In the genomic region with DNA sequence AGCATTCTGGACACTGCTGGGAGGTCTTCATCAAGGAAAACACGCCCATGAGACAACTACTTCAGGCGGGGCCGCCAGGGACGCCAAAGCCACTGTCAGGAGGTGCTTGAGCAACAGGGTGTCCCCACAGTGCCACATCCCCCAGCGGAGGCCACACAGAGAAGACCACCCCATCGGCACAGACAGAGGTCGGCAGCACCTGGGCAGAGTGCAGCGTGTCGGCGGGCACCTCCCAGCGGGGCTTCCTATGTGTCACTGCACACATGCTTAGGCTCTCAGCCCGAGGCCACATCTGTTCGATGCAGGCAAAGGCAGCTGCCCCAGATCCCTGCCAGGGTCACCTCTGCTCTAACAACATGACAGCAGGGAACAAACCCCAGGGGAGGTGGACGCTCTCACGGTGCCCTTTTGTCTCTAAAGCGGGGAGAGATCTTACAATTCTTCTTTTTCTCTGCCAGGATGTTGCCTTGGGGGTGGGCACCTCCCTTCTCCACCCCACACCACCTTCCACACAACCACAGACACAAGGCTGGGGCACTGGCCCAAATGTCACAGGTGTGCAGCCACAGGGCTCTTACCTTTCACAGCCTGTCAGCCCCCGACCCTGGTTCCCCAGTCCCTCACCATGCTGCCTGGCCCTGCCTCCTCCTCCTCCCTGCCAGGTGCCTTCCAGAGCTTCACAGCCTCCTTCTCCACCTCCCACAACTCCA, we compare ENCODE assay signal across 26 cellular contexts. TPM values are rescaled to one million over a fixed set of nuclear protein-coding genes. Genes with fewer than 3 reads are reported as not detected.
DNase-seq lines count a peak whose midpoint lies in the region; ATAC-seq and TF ChIP-seq lines count a peak whose summit lies in the region.
"Had no signal": no experiment of that assay in that cellular context is flagged by ENCODE, and none has a peak within 500 bp of the region (broad histone marks: within the 10 kb centered on the region; RNA-seq: fewer than 3 reads in every experiment).

No MANE protein-coding gene starts in this region.

- DNase-seq in activated CD4-positive, alpha-beta T cell treated with anti-CD3 and anti-CD28 coated beads, Interleukin-2, amount 10 ng/mL, durations not matched to agents 7 days and 5 days = no peak
- no peak for DNase-seq in activated CD4-positive, alpha-beta T cell treated with anti-CD3 and anti-CD28 coated beads, Interleukin-2, amount 50 U/mL, for 48 hours
- DNase-seq in NCI-H146 (lab: John Stamatoyannopoulos, UW) = peak; percentile 75
- no peak for DNase-seq in WTC11 (ENCODE audit: low spot score)
- peak; percentile 51 for DNase-seq in retina
- no peak for DNase-seq in UCSD-AML1 (lab: John Stamatoyannopoulos, UW; ENCODE audit: unreplicated experiment)
- no peak for DNase-seq in Right ventricle myocardium superior
- DNase-seq in NCI-H82 (lab: John Stamatoyannopoulos, UW) = no peak
- DNase-seq: activated CD4-positive, alpha-beta T cell treated with anti-CD3 and anti-CD28 coated beads, Interleukin-2, amount 50 U/mL, for 1 hour; activated CD8-positive, alpha-beta memory T cell treated with anti-CD3 and anti-CD28 coated beads, Interleukin-2, amount 50 U/mL, for 48 hours; activated gamma-delta T cell; anterior cingulate cortex; gastrocnemius medialis; islet precursor cell; KBM-7; NCI-H2081; NCI-H510A treated with DMSO at 0.1 percent for 48 hours; occipital lobe; stimulated activated CD4-positive, alpha-beta T cell treated with anti-CD3 and anti-CD28 coated beads, Interleukin-12 subunit alpha, Interleukin-12 subunit beta, amount 100 ng/mL, for 4 hours; substantia nigra; uterus had no signal

- no peak for TF ChIP-seq CTCF in WTC11 (IDR thresholded peaks at IDR 0.05)

- H3K27ac Mint-ChIP-seq in activated CD4-positive, alpha-beta T cell treated with anti-CD3 and anti-CD28 coated beads, Interleukin-2, amount 10 ng/mL, durations not matched to agents 7 days and 5 days = peak overlapping the region; percentile 48
- H3K27ac Mint-ChIP-seq in WTC11 = no peak overlapping the region

- no peaks in the 10 kb centered on the region for H3K27me3 Mint-ChIP-seq in activated CD4-positive, alpha-beta T cell treated with anti-CD3 and anti-CD28 coated beads, Interleukin-2, amount 10 ng/mL, durations not matched to agents 7 days and 5 days
- H3K27me3 Mint-ChIP-seq in WTC11 (ENCODE audit: low read depth) = peaks cover 4% of the 10 kb centered on the region
- H3K27me3 Mint-ChIP-seq: central memory CD8-positive, alpha-beta T cell had no signal

- peaks cover 31% of the 10 kb centered on the region for H3K36me3 Mint-ChIP-seq in activated CD4-positive, alpha-beta T cell treated with anti-CD3 and anti-CD28 coated beads, Interleukin-2, amount 10 ng/mL, durations not matched to agents 7 days and 5 days (ENCODE audit: low read depth)
- H3K36me3 Mint-ChIP-seq in WTC11 = peaks cover 34% of the 10 kb centered on the region

- H3K4me3 Mint-ChIP-seq in activated CD4-positive, alpha-beta T cell treated with anti-CD3 and anti-CD28 coated beads, Interleukin-2, amount 10 ng/mL, durations not matched to agents 7 days and 5 days = no peak overlapping the region
- no peak overlapping the region for H3K4me3 Mint-ChIP-seq in WTC11

- CTCF ChIA-PET in activated CD4-positive, alpha-beta T cell treated with anti-CD3 and anti-CD28 coated beads, Interleukin-2, amount 10 ng/mL, durations not matched to agents 7 days and 5 days (lab: Charles Lee) = no interaction called here
- CTCF ChIA-PET in WTC11 (lab: Charles Lee) = interaction anchor here (3.6 kb wide), 1 partner anchor 177 kb away, joined by 16 read pairs; no protein-coding TSS in a partner anchor

- peaks cover 35% of the 10 kb centered on the region for H3K9me3 Mint-ChIP-seq in activated CD4-positive, alpha-beta T cell treated with anti-CD3 and anti-CD28 coated beads, Interleukin-2, amount 10 ng/mL, durations not matched to agents 7 days and 5 days
- H3K9me3 Mint-ChIP-seq in WTC11 = peaks cover 32% of the 10 kb centered on the region

- POLR2A ChIA-PET in activated CD4-positive, alpha-beta T cell treated with anti-CD3 and anti-CD28 coated beads, Interleukin-2, amount 10 ng/mL, durations not matched to agents 7 days and 5 days (lab: Charles Lee) = no interaction called here
- POLR2A ChIA-PET in WTC11 (lab: Charles Lee) = no interaction called here

- intact Hi-C loops in Right ventricle myocardium superior (cut with DNase I) = no loop called here

- H3K4me1 Mint-ChIP-seq in activated CD4-positive, alpha-beta T cell treated with anti-CD3 and anti-CD28 coated beads, Interleukin-2, amount 10 ng/mL, durations not matched to agents 7 days and 5 days = peaks cover 30% of the 10 kb centered on the region
- H3K4me1 Mint-ChIP-seq in WTC11 = peaks cover 31% of the 10 kb centered on the region

- no peak for ATAC-seq in WTC11
- no peak for ATAC-seq in Right ventricle myocardium superior (ENCODE audit: poor library complexity)
- ATAC-seq: A549, gastrocnemius medialis had no signal

TF ChIP-seq in WTC11, 78 proteins besides CTCF, POLR2A, EP300 and RAD21:
- TF ChIP-seq, protein P1, sequence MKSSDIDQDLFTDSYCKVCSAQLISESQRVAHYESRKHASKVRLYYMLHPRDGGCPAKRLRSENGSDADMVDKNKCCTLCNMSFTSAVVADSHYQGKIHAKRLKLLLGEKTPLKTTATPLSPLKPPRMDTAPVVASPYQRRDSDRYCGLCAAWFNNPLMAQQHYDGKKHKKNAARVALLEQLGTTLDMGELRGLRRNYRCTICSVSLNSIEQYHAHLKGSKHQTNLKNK (CRISPR knock-in tag; IDR thresholded peaks at IDR 0.05) = no peak
- 0 out of 2 replicates have a peak, but pooled peaks have one; percentile 15 for TF ChIP-seq ZNF423 (CRISPR knock-in tag; IDR thresholded peaks at IDR 0.05)
- TF ChIP-seq ZNF219 (CRISPR knock-in tag; IDR thresholded peaks at IDR 0.05; ENCODE audit: borderline replicate concordance) = no peak
- no peak for TF ChIP-seq PRDM15 (CRISPR knock-in tag; IDR thresholded peaks at IDR 0.05)
TF ChIP-seq in WTC11: peak in this region for 1.

RNA-seq across cellular contexts. Expression of gene KRTAP10-8, which starts 4.2 kb away (rescaled TPM):
- not detected for total RNA-seq in activated CD4-positive, alpha-beta T cell treated with anti-CD3 and anti-CD28 coated beads, Interleukin-2, amount 10 ng/mL, durations not matched to agents 7 days and 5 days
- total RNA-seq in WTC11 (2021) (not detected in 3 replicates), Right ventricle myocardium superior (not detected)
- total RNA-seq: G401, gastrocnemius medialis, HT-29, lung microvascular endothelial cell, occipital lobe, uterus had no signal

RNA-seq across cellular contexts. Expression of gene KRTAP10-9, which starts 10.9 kb away (rescaled TPM):
- total RNA-seq in activated CD4-positive, alpha-beta T cell treated with anti-CD3 and anti-CD28 coated beads, Interleukin-2, amount 10 ng/mL, durations not matched to agents 7 days and 5 days = not detected
- total RNA-seq in WTC11 (2021) (not detected in 3 replicates), Right ventricle myocardium superior (not detected)
- total RNA-seq: G401, gastrocnemius medialis, HT-29, lung microvascular endothelial cell, occipital lobe, uterus had no signal

RNA-seq across cellular contexts. Expression of gene KRTAP10-7, which starts 15.6 kb away (rescaled TPM):
- not detected for total RNA-seq in activated CD4-positive, alpha-beta T cell treated with anti-CD3 and anti-CD28 coated beads, Interleukin-2, amount 10 ng/mL, durations not matched to agents 7 days and 5 days
- total RNA-seq in WTC11 (2021) (not detected in 3 replicates), Right ventricle myocardium superior (not detected)
- total RNA-seq: G401, gastrocnemius medialis, HT-29, lung microvascular endothelial cell, occipital lobe, uterus had no signal

RNA-seq across cellular contexts. Expression of gene KRTAP10-10, which starts 21.1 kb away (rescaled TPM):
- total RNA-seq in activated CD4-positive, alpha-beta T cell treated with anti-CD3 and anti-CD28 coated beads, Interleukin-2, amount 10 ng/mL, durations not matched to agents 7 days and 5 days = not detected
- total RNA-seq in WTC11 (2021) = not detected in 3 replicates
- total RNA-seq in Right ventricle myocardium superior = not detected
- total RNA-seq: G401, gastrocnemius medialis, HT-29, lung microvascular endothelial cell, occipital lobe, uterus had no signal

RNA-seq across cellular contexts. Expression of gene KRTAP10-6, which starts 23.7 kb away (rescaled TPM):
- not detected for total RNA-seq in activated CD4-positive, alpha-beta T cell treated with anti-CD3 and anti-CD28 coated beads, Interleukin-2, amount 10 ng/mL, durations not matched to agents 7 days and 5 days
- total RNA-seq in WTC11 (2021) (0.17 TPM in 1 of 3 replicates, not detected in the others), Right ventricle myocardium superior (not detected)
- total RNA-seq: G401, gastrocnemius medialis, HT-29, lung microvascular endothelial cell, occipital lobe, uterus had no signal

Comparison
In these comparisons a context has a peak if more than half of its experiments do, and no peak if none do; other contexts are left out.
1. DNase-seq: peak in NCI-H146 (single experiment) and retina (single experiment); none in activated CD4-positive, alpha-beta T cell treated with anti-CD3 and anti-CD28 coated beads, Interleukin-2, amount 10 ng/mL, durations not matched to agents 7 days and 5 days (single experiment), activated CD4-positive, alpha-beta T cell treated with anti-CD3 and anti-CD28 coated beads, Interleukin-2, amount 50 U/mL, for 48 hours (0 of 2), WTC11 (single experiment), UCSD-AML1 (single experiment), Right ventricle myocardium superior (single experiment) and NCI-H82 (single experiment).